ENCODE assay signal across 20 cellular contexts in genomic region chr4:106366026-106366425, GRCh38. TPM values are rescaled to one million over a fixed set of nuclear protein-coding genes. Genes with fewer than 3 reads are reported as not detected.
DNase-seq lines count a peak whose midpoint lies in the region; ATAC-seq and TF ChIP-seq lines count a peak whose summit lies in the region.
"Had no signal": no experiment of that assay in that cellular context is flagged by ENCODE, and none has a peak within 500 bp of the region (broad histone marks: within the 10 kb centered on the region; RNA-seq: fewer than 3 reads in every experiment).

No MANE protein-coding gene starts in this region.

- DNase-seq in HCEC 1CT (peak; percentile 45), amniotic epithelial cell (ENCODE audit: low read depth) (peak; percentile 58), glutamatergic neuron (no peak), smooth muscle cell (lab: John Stamatoyannopoulos, UW; ENCODE audit: unreplicated experiment) (no peak), testis (no peak)
- DNase-seq in stimulated activated CD4-positive, alpha-beta T cell treated with anti-CD3 and anti-CD28 coated beads, Interleukin-15, amount 100 ng/mL, for 24 hours = no peak
- DNase-seq: activated CD8-positive, alpha-beta memory T cell treated with anti-CD3 and anti-CD28 coated beads for 24 hours; CD4-positive, alpha-beta memory T cell; DMS79; esophagus squamous epithelium; left lung; MM.1S; NCI-H2029 treated with DMSO at 0.1 percent for 48 hours; NCI-H526 treated with DMSO at 0.1 percent for 48 hours had no signal

- no peaks in the 10 kb centered on the region for H3K36me3 Mint-ChIP-seq in glutamatergic neuron (ENCODE audit: unreplicated experiment)
- H3K36me3 Mint-ChIP-seq: CD4-positive, alpha-beta memory T cell had no signal

- H3K9me3 ChIP-seq in smooth muscle cell (replicated peaks; ENCODE audit: low read depth) = no peaks in the 10 kb centered on the region
- H3K9me3 ChIP-seq in testis = no peaks in the 10 kb centered on the region
- H3K9me3 ChIP-seq: esophagus squamous epithelium, left lung had no signal

- H3K4me1 Mint-ChIP-seq in glutamatergic neuron (ENCODE audit: low read depth, unreplicated experiment) = peaks cover 17% of the 10 kb centered on the region

- H3K27ac Mint-ChIP-seq in glutamatergic neuron (ENCODE audit: unreplicated experiment) = peak overlapping the region; percentile 49
- H3K27ac Mint-ChIP-seq: activated T-helper 2 cell treated with anti-CD3 and anti-CD28 coated beads, Interferon-gamma antibody, Interleukin-2, Interleukin-4, amounts not matched to agents 10 μg/mL and 5 μg/mL and 100 μg/mL, durations not matched to agents 14 hours and 24 hours and 36 hours; CD4-positive, alpha-beta memory T cell; dendritic cell treated with granulocyte-macrophage colony-stimulating factor and Interleukin-4, amounts not matched to agents 40 ng/mL and 50 ng/mL, for 4 days had no signal

- H3K4me3 ChIP-seq in smooth muscle cell = no peak overlapping the region
- H3K4me3 ChIP-seq in testis = no peak overlapping the region
- H3K4me3 ChIP-seq: esophagus squamous epithelium, left lung had no signal

- H3K4me2 ChIP-seq in smooth muscle cell = peak overlapping the region; percentile 65

- no peak overlapping the region for H3K9ac ChIP-seq in smooth muscle cell (ENCODE audit: low read depth)

- no peak overlapping the region for H2AFZ ChIP-seq in smooth muscle cell (ENCODE audit: low read depth)

- H3K4me3 Mint-ChIP-seq in glutamatergic neuron (ENCODE audit: unreplicated experiment) = no peak overlapping the region
- H3K4me3 Mint-ChIP-seq: CD4-positive, alpha-beta memory T cell; dendritic cell treated with granulocyte-macrophage colony-stimulating factor and Interleukin-4, amounts not matched to agents 40 ng/mL and 50 ng/mL, for 4 days had no signal

- H3K27ac ChIP-seq in smooth muscle cell (ENCODE audit: low read depth) (peak overlapping the region; percentile 73), testis (no peak overlapping the region)
- H3K27ac ChIP-seq: esophagus squamous epithelium, left lung, VCaP had no signal

- H3K27me3 ChIP-seq in smooth muscle cell (ENCODE audit: low read depth) = no peaks in the 10 kb centered on the region
- no peaks in the 10 kb centered on the region for H3K27me3 ChIP-seq in testis
- H3K27me3 ChIP-seq: left lung had no signal

- no peak for TF ChIP-seq POLR2A in testis (IDR thresholded peaks at IDR 0.05)

- no peaks in the 10 kb centered on the region for H4K20me1 ChIP-seq in smooth muscle cell (ENCODE audit: low read depth)

- H3K9me3 Mint-ChIP-seq in glutamatergic neuron (ENCODE audit: unreplicated experiment) = peaks cover 5% of the 10 kb centered on the region
- H3K9me3 Mint-ChIP-seq: activated T-helper 2 cell treated with anti-CD3 and anti-CD28 coated beads, Interferon-gamma antibody, Interleukin-2, Interleukin-4, amounts not matched to agents 10 μg/mL and 5 μg/mL and 100 μg/mL, durations not matched to agents 14 hours and 24 hours and 36 hours; CD4-positive, alpha-beta memory T cell; dendritic cell treated with granulocyte-macrophage colony-stimulating factor and Interleukin-4, amounts not matched to agents 40 ng/mL and 50 ng/mL, for 4 days had no signal

- TF ChIP-seq CTCF in glutamatergic neuron (IDR thresholded peaks at IDR 0.05; ENCODE audit: partially characterized antibody, unreplicated experiment) = no peak
- no peak for TF ChIP-seq CTCF in smooth muscle cell (IDR thresholded peaks at IDR 0.05; ENCODE audit: borderline replicate concordance, insufficient read depth, poor library complexity, severe bottlenecking)
- TF ChIP-seq CTCF in testis (IDR thresholded peaks at IDR 0.05) = no peak

- ATAC-seq in GM19395 (IDR thresholded peaks at IDR 0.05; ENCODE audit: unreplicated experiment) = no peak
- ATAC-seq: Panc1 had no signal

- H3K4me1 ChIP-seq in smooth muscle cell (ENCODE audit: low read depth) (peaks cover 4% of the 10 kb centered on the region), testis (no peaks in the 10 kb centered on the region)

- H3K27me3 Mint-ChIP-seq in glutamatergic neuron (ENCODE audit: unreplicated experiment) = no peaks in the 10 kb centered on the region

- peaks cover 16% of the 10 kb centered on the region for H3F3A ChIP-seq in smooth muscle cell (ENCODE audit: low read depth)

- intact Hi-C loops in testis (cut with DNase I; ENCODE audit: low total_unique reads) = no loop called here

- H3K36me3 ChIP-seq in smooth muscle cell (ENCODE audit: low read depth) (no peaks in the 10 kb centered on the region), testis (ENCODE audit: low read depth, missing control alignments) (no peaks in the 10 kb centered on the region)
- H3K36me3 ChIP-seq: esophagus squamous epithelium, left lung had no signal

- H3K79me2 ChIP-seq in smooth muscle cell (ENCODE audit: low read depth) = no peaks in the 10 kb centered on the region

RNA-seq across cellular contexts. Expression of gene GIMD1, which starts 2.6 kb away (rescaled TPM):
- total RNA-seq in glutamatergic neuron (ENCODE audit: unreplicated experiment) (not detected), smooth muscle cell (not detected in 2 replicates), testis (not detected)
- polyA plus RNA-seq in smooth muscle cell (not detected in 2 replicates), testis (ENCODE audit: insufficient read depth, low read depth, low replicate concordance) (not detected)
- total RNA-seq: activated T-helper 2 cell treated with anti-CD3 and anti-CD28 coated beads, Interferon-gamma antibody, Interleukin-2, Interleukin-4, amounts not matched to agents 10 μg/mL and 5 μg/mL and 100 μg/mL, durations not matched to agents 14 hours and 24 hours and 36 hours; CD4-positive, alpha-beta memory T cell; esophagus squamous epithelium; left lung; myocyte had no signal
- polyA plus RNA-seq: CD4-positive, alpha-beta memory T cell had no signal

RNA-seq across cellular contexts. Expression of gene AIMP1, which starts 49.7 kb away (rescaled TPM):
- total RNA-seq in glutamatergic neuron (ENCODE audit: unreplicated experiment) = 30.2 TPM
- total RNA-seq in smooth muscle cell = 35.1 and 40.4 TPM in 2 replicates
- polyA plus RNA-seq in smooth muscle cell = 58.5 and 60.5 TPM in 2 replicates
- 10 to 100 TPM; 17.7 to 20.0 TPM for total RNA-seq in testis
- 26.3 TPM for polyA plus RNA-seq in testis (ENCODE audit: insufficient read depth, low read depth, low replicate concordance)

RNA-seq across cellular contexts. Expression of gene TBCK, which starts 50.0 kb away (rescaled TPM):
- 81.4 TPM for total RNA-seq in glutamatergic neuron (ENCODE audit: unreplicated experiment)
- 28.1 and 39.5 TPM in 2 replicates for total RNA-seq in smooth muscle cell
- polyA plus RNA-seq in smooth muscle cell = 10.0 and 15.9 TPM in 2 replicates
- 10 to 100 TPM; 66.3 to 67.1 TPM for total RNA-seq in testis
- 17.7 TPM for polyA plus RNA-seq in testis (ENCODE audit: insufficient read depth, low read depth, low replicate concordance)

Comparison
In these comparisons a context has a peak if more than half of its experiments do, and no peak if none do; other contexts are left out.
1. DNase-seq: peak in HCEC 1CT (single experiment) and amniotic epithelial cell (single experiment); none in glutamatergic neuron (single experiment), smooth muscle cell (single experiment), stimulated activated CD4-positive, alpha-beta T cell treated with anti-CD3 and anti-CD28 coated beads, Interleukin-15, amount 100 ng/mL, for 24 hours (single experiment) and testis (single experiment).